Comparison of ENCODE assay signal across 9 cellular contexts in genomic region chrX:132612990-132613564, GRCh38.
A peak's percentile ranks its signal among the peaks of the same experiment; 100 is the strongest.
DNase-seq lines count a peak whose midpoint lies in the region; ATAC-seq and TF ChIP-seq lines count a peak whose summit lies in the region.
"Had no signal": no experiment of that assay in that cellular context is flagged by ENCODE, and none has a peak within 500 bp of the region (broad histone marks: within the 10 kb centered on the region; RNA-seq: fewer than 3 reads in every experiment).

No MANE protein-coding gene starts in this region.

- H3K9me3 Mint-ChIP-seq in Calu3 (ENCODE audit: low read depth, unreplicated experiment) (no peaks in the 10 kb centered on the region), osteocyte (ENCODE audit: unreplicated experiment) (no peaks in the 10 kb centered on the region)
- H3K9me3 Mint-ChIP-seq in stimulated activated memory B cell treated with anti-CD40 and anti-IgM and Interleukin-4, amounts not matched to agents 10 μg/mL and 1 μg/mL and 100 μg/mL, for 72 hours, result no peaks in the 10 kb centered on the region
- H3K9me3 Mint-ChIP-seq: natural killer cell treated with Interleukin-12 subunit alpha and Interleukin-12 subunit beta and Interleukin-15 and Interleukin-18, amount 100 ng/mL, for 72 hours had no signal

- CTCF ChIA-PET in Calu3 (lab: Charles Lee), result interaction anchor here (0.8 to 1.1 kb wide), 2 partner anchors 320 to 387 kb away, joined by 4 read pairs; no protein-coding TSS in a partner anchor

- H3K4me3 Mint-ChIP-seq in Calu3 (ENCODE audit: low read depth, unreplicated experiment) (no peak overlapping the region), osteocyte (ENCODE audit: unreplicated experiment) (no peak overlapping the region)
- H3K4me3 Mint-ChIP-seq in stimulated activated memory B cell treated with anti-CD40 and anti-IgM and Interleukin-4, amounts not matched to agents 10 μg/mL and 1 μg/mL and 100 μg/mL, for 72 hours, result no peak overlapping the region
- H3K4me3 Mint-ChIP-seq: natural killer cell treated with Interleukin-12 subunit alpha and Interleukin-12 subunit beta and Interleukin-15 and Interleukin-18, amount 100 ng/mL, for 72 hours had no signal

- peak; percentile 64 for ATAC-seq in GM21825 (IDR thresholded peaks at IDR 0.05; ENCODE audit: unreplicated experiment)
- ATAC-seq in stimulated activated memory B cell treated with anti-CD40 and anti-IgM and Interleukin-4, amounts not matched to agents 10 μg/mL and 1 μg/mL and 100 μg/mL, for 72 hours, result no peak

- intact Hi-C loops in Calu3 (cut with micrococcal nuclease; ENCODE audit: unreplicated experiment), result loop anchor here (5.0 kb wide), 2 partner anchors 121 to 761 kb away; no protein-coding TSS in a partner anchor

- H3K27ac Mint-ChIP-seq in Calu3 (ENCODE audit: unreplicated experiment) (no peak overlapping the region), osteocyte (ENCODE audit: unreplicated experiment) (no peak overlapping the region)
- no peak overlapping the region for H3K27ac Mint-ChIP-seq in stimulated activated memory B cell treated with anti-CD40 and anti-IgM and Interleukin-4, amounts not matched to agents 10 μg/mL and 1 μg/mL and 100 μg/mL, for 72 hours
- H3K27ac Mint-ChIP-seq: natural killer cell treated with Interleukin-12 subunit alpha and Interleukin-12 subunit beta and Interleukin-15 and Interleukin-18, amount 100 ng/mL, for 72 hours had no signal

- TF ChIP-seq CTCF in Calu3 (IDR thresholded peaks at IDR 0.05; ENCODE audit: unreplicated experiment), result peak; percentile 44
- TF ChIP-seq CTCF in fibroblast of mammary gland (conservative IDR thresholded peaks at IDR 0.05; ENCODE audit: control insufficient read depth, insufficient read depth, low read depth, low read length), result peak; percentile 59
- peak; percentile 78 for TF ChIP-seq CTCF in osteocyte (IDR thresholded peaks at IDR 0.05)

- no peak overlapping the region for H3K4me3 ChIP-seq in fibroblast of mammary gland (ENCODE audit: control insufficient read depth, low read depth, low read length)

- no TSS peak for BruUV-seq in Calu3 (replicated peaks; lab: Mats Ljungman, UMichigan)

- no peaks in the 10 kb centered on the region for H3K27me3 Mint-ChIP-seq in Calu3 (ENCODE audit: unreplicated experiment)
- H3K27me3 Mint-ChIP-seq in osteocyte (ENCODE audit: unreplicated experiment), result peaks cover 2% of the 10 kb centered on the region
- H3K27me3 Mint-ChIP-seq in stimulated activated memory B cell treated with anti-CD40 and anti-IgM and Interleukin-4, amounts not matched to agents 10 μg/mL and 1 μg/mL and 100 μg/mL, for 72 hours, result no peaks in the 10 kb centered on the region

- H3K4me1 Mint-ChIP-seq in Calu3 (ENCODE audit: low read depth, unreplicated experiment) (no peaks in the 10 kb centered on the region), osteocyte (ENCODE audit: unreplicated experiment) (no peaks in the 10 kb centered on the region)
- no peaks in the 10 kb centered on the region for H3K4me1 Mint-ChIP-seq in stimulated activated memory B cell treated with anti-CD40 and anti-IgM and Interleukin-4, amounts not matched to agents 10 μg/mL and 1 μg/mL and 100 μg/mL, for 72 hours

- H3K36me3 Mint-ChIP-seq in Calu3 (ENCODE audit: insufficient read depth, unreplicated experiment) (no peaks in the 10 kb centered on the region), osteocyte (ENCODE audit: unreplicated experiment) (no peaks in the 10 kb centered on the region)
- H3K36me3 Mint-ChIP-seq in stimulated activated memory B cell treated with anti-CD40 and anti-IgM and Interleukin-4, amounts not matched to agents 10 μg/mL and 1 μg/mL and 100 μg/mL, for 72 hours, result no peaks in the 10 kb centered on the region
- H3K36me3 Mint-ChIP-seq: natural killer cell treated with Interleukin-12 subunit alpha and Interleukin-12 subunit beta and Interleukin-15 and Interleukin-18, amount 100 ng/mL, for 72 hours had no signal

- peak; percentile 68 for DNase-seq in Calu3
- DNase-seq in NCI-H345 treated with DMSO at 0.1 percent for 48 hours (lab: John Stamatoyannopoulos, UW; ENCODE audit: unreplicated experiment), result peak; percentile 26
- DNase-seq in activated CD8-positive, alpha-beta memory T cell treated with anti-CD3 and anti-CD28 coated beads, Interleukin-2, amount 50 U/mL, for 48 hours, result peak; percentile 50
- peak; percentile 28 for DNase-seq in fibroblast of mammary gland (ENCODE audit: low read depth)
- DNase-seq in osteocyte (ENCODE audit: extremely low spot score, unreplicated experiment), result no peak
- DNase-seq in dedifferentiated amniotic fluid mesenchymal stem cell (ENCODE audit: extremely low spot score), result no peak

Comparison
In these comparisons a context has a peak if more than half of its experiments do, and no peak if none do; other contexts are left out.
1. DNase-seq: peak in Calu3 (single experiment), NCI-H345 treated with DMSO at 0.1 percent for 48 hours (single experiment), activated CD8-positive, alpha-beta memory T cell treated with anti-CD3 and anti-CD28 coated beads, Interleukin-2, amount 50 U/mL, for 48 hours (single experiment) and fibroblast of mammary gland (single experiment); none in osteocyte (single experiment) and dedifferentiated amniotic fluid mesenchymal stem cell (single experiment).
2. Peak in every context shown above with its lines, with median percentiles within 50 percentile points of each other: CTCF ChIP-seq.